Comparison of ENCODE assay signal across 26 cellular contexts in the genomic region with DNA sequence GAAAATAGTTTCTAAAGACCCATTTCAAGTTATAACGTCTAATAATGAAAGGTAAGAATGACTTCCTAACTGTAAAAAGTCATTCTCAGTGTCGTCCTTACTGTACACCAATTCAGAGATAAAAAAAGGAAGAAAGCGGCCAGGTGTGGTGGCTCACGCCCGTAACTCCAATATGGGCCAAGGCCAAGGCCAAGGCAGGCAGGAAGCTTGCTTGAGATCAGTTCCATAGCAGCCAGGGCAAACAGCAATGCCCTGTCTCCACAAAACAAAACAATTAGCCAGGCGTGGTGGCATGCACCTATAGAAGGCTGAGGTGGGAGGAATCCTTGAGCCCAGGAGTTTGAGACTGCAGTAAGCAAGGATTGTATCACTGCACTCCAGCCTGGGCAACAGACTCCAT.
"Had no signal": no experiment of that assay in that cellular context is flagged by ENCODE, and none has a peak within 500 bp of the region (broad histone marks: within the 10 kb centered on the region; RNA-seq: fewer than 3 reads in every experiment).

No MANE protein-coding gene starts in this region.

- H3K4me1 Mint-ChIP-seq: activated CD4-positive, alpha-beta T cell treated with anti-CD3 and anti-CD28 coated beads for 36 hours; activated naive CD4-positive, alpha-beta T cell treated with anti-CD3 and anti-CD28 coated beads, Interleukin-2, amount 50 U/mL, for 24 hours; central memory CD8-positive, alpha-beta T cell had no signal

- ATAC-seq: activated CD4-positive, alpha-beta T cell treated with anti-CD3 and anti-CD28 coated beads for 36 hours; activated CD8-positive, alpha-beta T cell treated with anti-CD3 and anti-CD28 coated beads, Interleukin-2, amount 10 ng/mL, durations not matched to agents 7 days and 5 days; T-helper 17 cell had no signal

- H3K4me1 ChIP-seq: Peyer's patch had no signal

- H3K27ac ChIP-seq: Peyer's patch, RWPE1, SJSA1 had no signal

- H3K4me3 Mint-ChIP-seq: activated CD4-positive, alpha-beta T cell treated with anti-CD3 and anti-CD28 coated beads for 36 hours; activated CD8-positive, alpha-beta T cell treated with anti-CD3 and anti-CD28 coated beads, Interleukin-2, amount 10 ng/mL, durations not matched to agents 7 days and 5 days; activated naive CD4-positive, alpha-beta T cell treated with anti-CD3 and anti-CD28 coated beads, Interleukin-2, amount 50 U/mL, for 24 hours; activated T-cell treated with anti-CD3 and anti-CD28 coated beads, Interleukin-2, amount 50 U/mL, for 24 hours; activated T-helper 1 cell treated with anti-CD3 and anti-CD28 coated beads, Interleukin-12 subunit alpha, Interleukin-12 subunit beta, Interleukin-2, Interleukin-4 antibody, amounts not matched to agents 30 ng/mL and 10 ng/mL and 1 ng/mL, durations not matched to agents 14 hours and 24 hours and 36 hours; central memory CD8-positive, alpha-beta T cell; IgD-negative memory B cell; T-helper 17 cell had no signal

- H3K9me3 ChIP-seq: Peyer's patch, SJSA1 had no signal

- H3K9me3 Mint-ChIP-seq: activated naive CD4-positive, alpha-beta T cell treated with anti-CD3 and anti-CD28 coated beads, Interleukin-2, amount 50 U/mL, for 24 hours; activated T-cell treated with anti-CD3 and anti-CD28 coated beads, Interleukin-2, amount 50 U/mL, for 24 hours; activated T-helper 1 cell treated with anti-CD3 and anti-CD28 coated beads, Interleukin-12 subunit alpha, Interleukin-12 subunit beta, Interleukin-2, Interleukin-4 antibody, amounts not matched to agents 30 ng/mL and 10 ng/mL and 1 ng/mL, durations not matched to agents 14 hours and 24 hours and 36 hours; central memory CD8-positive, alpha-beta T cell; IgD-negative memory B cell had no signal

- H3K27ac Mint-ChIP-seq: activated CD4-positive, alpha-beta T cell treated with anti-CD3 and anti-CD28 coated beads for 36 hours; activated CD8-positive, alpha-beta T cell treated with anti-CD3 and anti-CD28 coated beads, Interleukin-2, amount 10 ng/mL, durations not matched to agents 7 days and 5 days; activated naive CD4-positive, alpha-beta T cell treated with anti-CD3 and anti-CD28 coated beads, Interleukin-2, amount 50 U/mL, for 24 hours; activated T-cell treated with anti-CD3 and anti-CD28 coated beads, Interleukin-2, amount 50 U/mL, for 24 hours; activated T-helper 1 cell treated with anti-CD3 and anti-CD28 coated beads, Interleukin-12 subunit alpha, Interleukin-12 subunit beta, Interleukin-2, Interleukin-4 antibody, amounts not matched to agents 30 ng/mL and 10 ng/mL and 1 ng/mL, durations not matched to agents 14 hours and 24 hours and 36 hours; IgD-negative memory B cell; T-helper 17 cell had no signal

- H3K27me3 Mint-ChIP-seq: activated CD4-positive, alpha-beta T cell treated with anti-CD3 and anti-CD28 coated beads for 36 hours; activated naive CD4-positive, alpha-beta T cell treated with anti-CD3 and anti-CD28 coated beads, Interleukin-2, amount 50 U/mL, for 24 hours; activated T-cell treated with anti-CD3 and anti-CD28 coated beads, Interleukin-2, amount 50 U/mL, for 24 hours; central memory CD8-positive, alpha-beta T cell; IgD-negative memory B cell; T-helper 17 cell had no signal

- FAIRE-seq: bronchial epithelial cell had no signal

- H3K27me3 ChIP-seq: Peyer's patch, SJSA1 had no signal

- DNase-seq: activated CD4-positive, alpha-beta T cell treated with anti-CD3 and anti-CD28 coated beads for 36 hours; activated CD4-positive, alpha-beta T cell treated with anti-CD3 and anti-CD28 coated beads, Interleukin-2, amount 50 U/mL, for 4 hours; activated CD8-positive, alpha-beta T cell treated with anti-CD3 and anti-CD28 coated beads, Interleukin-2, amount 10 ng/mL, durations not matched to agents 7 days and 5 days; activated effector memory CD4-positive, alpha-beta T cell treated with Interleukin-2 at 50 U/mL for 16 hours; activated naive CD4-positive, alpha-beta T cell; activated T-cell treated with anti-CD3 and anti-CD28 coated beads, Interleukin-2, amount 50 U/mL, for 24 hours; aorta; KG1; NCI-H1092; NCI-H1417; NCI-H1930; NCI-H2107; NCI-H2171 treated with DMSO at 0.1 percent for 48 hours; NCI-H526 treated with DMSO at 0.1 percent for 48 hours; NCI-H82; Peyer's patch; Right ventricle myocardium superior; T-helper 17 cell; T-helper 9 cell had no signal

- H3K4me3 ChIP-seq: Peyer's patch, SJSA1 had no signal
